In the genomic region with DNA sequence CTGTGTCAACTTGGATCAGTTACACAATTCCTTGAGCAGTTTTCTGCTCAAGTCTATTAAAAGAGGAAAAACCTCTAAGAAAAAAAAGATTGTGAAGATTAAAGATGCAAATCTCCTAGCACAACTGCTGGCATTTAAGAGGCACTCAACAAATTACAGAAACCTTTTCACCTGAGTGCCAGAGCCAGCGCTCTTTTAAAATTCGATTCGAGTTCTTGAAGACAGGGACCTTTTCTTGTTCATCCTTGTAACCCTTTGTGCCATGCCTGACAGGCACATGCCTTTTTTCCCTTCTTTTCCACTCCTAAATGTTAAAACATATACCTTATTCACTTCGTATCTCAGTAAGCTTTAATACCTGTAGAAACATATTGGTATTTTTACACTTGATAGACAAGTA, we compare ENCODE assay signal across 1 cellular context.
TF ChIP-seq lines count a peak whose summit lies in the region.

No MANE protein-coding gene starts in this region.

TF ChIP-seq in HCT116, 20 proteins besides CTCF, POLR2A, EP300 and RAD21 (continued from another document):
- TF ChIP-seq, protein P1, sequence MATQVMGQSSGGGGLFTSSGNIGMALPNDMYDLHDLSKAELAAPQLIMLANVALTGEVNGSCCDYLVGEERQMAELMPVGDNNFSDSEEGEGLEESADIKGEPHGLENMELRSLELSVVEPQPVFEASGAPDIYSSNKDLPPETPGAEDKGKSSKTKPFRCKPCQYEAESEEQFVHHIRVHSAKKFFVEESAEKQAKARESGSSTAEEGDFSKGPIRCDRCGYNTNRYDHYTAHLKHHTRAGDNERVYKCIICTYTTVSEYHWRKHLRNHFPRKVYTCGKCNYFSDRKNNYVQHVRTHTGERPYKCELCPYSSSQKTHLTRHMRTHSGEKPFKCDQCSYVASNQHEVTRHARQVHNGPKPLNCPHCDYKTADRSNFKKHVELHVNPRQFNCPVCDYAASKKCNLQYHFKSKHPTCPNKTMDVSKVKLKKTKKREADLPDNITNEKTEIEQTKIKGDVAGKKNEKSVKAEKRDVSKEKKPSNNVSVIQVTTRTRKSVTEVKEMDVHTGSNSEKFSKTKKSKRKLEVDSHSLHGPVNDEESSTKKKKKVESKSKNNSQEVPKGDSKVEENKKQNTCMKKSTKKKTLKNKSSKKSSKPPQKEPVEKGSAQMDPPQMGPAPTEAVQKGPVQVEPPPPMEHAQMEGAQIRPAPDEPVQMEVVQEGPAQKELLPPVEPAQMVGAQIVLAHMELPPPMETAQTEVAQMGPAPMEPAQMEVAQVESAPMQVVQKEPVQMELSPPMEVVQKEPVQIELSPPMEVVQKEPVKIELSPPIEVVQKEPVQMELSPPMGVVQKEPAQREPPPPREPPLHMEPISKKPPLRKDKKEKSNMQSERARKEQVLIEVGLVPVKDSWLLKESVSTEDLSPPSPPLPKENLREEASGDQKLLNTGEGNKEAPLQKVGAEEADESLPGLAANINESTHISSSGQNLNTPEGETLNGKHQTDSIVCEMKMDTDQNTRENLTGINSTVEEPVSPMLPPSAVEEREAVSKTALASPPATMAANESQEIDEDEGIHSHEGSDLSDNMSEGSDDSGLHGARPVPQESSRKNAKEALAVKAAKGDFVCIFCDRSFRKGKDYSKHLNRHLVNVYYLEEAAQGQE (IDR thresholded peaks at IDR 0.05; ENCODE audit: low read depth), result no peak
- TF ChIP-seq, protein P2, sequence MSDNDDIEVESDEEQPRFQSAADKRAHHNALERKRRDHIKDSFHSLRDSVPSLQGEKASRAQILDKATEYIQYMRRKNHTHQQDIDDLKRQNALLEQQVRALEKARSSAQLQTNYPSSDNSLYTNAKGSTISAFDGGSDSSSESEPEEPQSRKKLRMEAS (IDR thresholded peaks at IDR 0.05), result no peak
- TF ChIP-seq POLR2AphosphoS5 (IDR thresholded peaks at IDR 0.05; ENCODE audit: low read depth, low read length), result no peak
- TF ChIP-seq JUND (IDR thresholded peaks at IDR 0.05), result no peak
- no peak for TF ChIP-seq CBX3 (IDR thresholded peaks at IDR 0.05; ENCODE audit: low read depth)
- TF ChIP-seq, protein P3, sequence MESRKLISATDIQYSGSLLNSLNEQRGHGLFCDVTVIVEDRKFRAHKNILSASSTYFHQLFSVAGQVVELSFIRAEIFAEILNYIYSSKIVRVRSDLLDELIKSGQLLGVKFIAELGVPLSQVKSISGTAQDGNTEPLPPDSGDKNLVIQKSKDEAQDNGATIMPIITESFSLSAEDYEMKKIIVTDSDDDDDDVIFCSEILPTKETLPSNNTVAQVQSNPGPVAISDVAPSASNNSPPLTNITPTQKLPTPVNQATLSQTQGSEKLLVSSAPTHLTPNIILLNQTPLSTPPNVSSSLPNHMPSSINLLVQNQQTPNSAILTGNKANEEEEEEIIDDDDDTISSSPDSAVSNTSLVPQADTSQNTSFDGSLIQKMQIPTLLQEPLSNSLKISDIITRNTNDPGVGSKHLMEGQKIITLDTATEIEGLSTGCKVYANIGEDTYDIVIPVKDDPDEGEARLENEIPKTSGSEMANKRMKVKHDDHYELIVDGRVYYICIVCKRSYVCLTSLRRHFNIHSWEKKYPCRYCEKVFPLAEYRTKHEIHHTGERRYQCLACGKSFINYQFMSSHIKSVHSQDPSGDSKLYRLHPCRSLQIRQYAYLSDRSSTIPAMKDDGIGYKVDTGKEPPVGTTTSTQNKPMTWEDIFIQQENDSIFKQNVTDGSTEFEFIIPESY (IDR thresholded peaks at IDR 0.05; ENCODE audit: extremely low read depth, insufficient replicate concordance, low read length), result no peak
- TF ChIP-seq ZFX (IDR thresholded peaks at IDR 0.05), result no peak
- no peak for TF ChIP-seq SP1 (IDR thresholded peaks at IDR 0.05; ENCODE audit: low read depth)
- TF ChIP-seq EGR1 (IDR thresholded peaks at IDR 0.05; ENCODE audit: low read depth), result no peak
- no peak for TF ChIP-seq YY1 (IDR thresholded peaks at IDR 0.05; ENCODE audit: extremely low read depth, insufficient replicate concordance, low read depth, low read length)
- no peak for TF ChIP-seq TCF7L2 (IDR thresholded peaks at IDR 0.05; ENCODE audit: borderline replicate concordance, extremely low read depth, insufficient read depth, insufficient read length)
- TF ChIP-seq FOSL1 (IDR thresholded peaks at IDR 0.05; ENCODE audit: low read depth), result no peak
